8 cellular contexts compared by ENCODE assay signal in the genomic region with DNA sequence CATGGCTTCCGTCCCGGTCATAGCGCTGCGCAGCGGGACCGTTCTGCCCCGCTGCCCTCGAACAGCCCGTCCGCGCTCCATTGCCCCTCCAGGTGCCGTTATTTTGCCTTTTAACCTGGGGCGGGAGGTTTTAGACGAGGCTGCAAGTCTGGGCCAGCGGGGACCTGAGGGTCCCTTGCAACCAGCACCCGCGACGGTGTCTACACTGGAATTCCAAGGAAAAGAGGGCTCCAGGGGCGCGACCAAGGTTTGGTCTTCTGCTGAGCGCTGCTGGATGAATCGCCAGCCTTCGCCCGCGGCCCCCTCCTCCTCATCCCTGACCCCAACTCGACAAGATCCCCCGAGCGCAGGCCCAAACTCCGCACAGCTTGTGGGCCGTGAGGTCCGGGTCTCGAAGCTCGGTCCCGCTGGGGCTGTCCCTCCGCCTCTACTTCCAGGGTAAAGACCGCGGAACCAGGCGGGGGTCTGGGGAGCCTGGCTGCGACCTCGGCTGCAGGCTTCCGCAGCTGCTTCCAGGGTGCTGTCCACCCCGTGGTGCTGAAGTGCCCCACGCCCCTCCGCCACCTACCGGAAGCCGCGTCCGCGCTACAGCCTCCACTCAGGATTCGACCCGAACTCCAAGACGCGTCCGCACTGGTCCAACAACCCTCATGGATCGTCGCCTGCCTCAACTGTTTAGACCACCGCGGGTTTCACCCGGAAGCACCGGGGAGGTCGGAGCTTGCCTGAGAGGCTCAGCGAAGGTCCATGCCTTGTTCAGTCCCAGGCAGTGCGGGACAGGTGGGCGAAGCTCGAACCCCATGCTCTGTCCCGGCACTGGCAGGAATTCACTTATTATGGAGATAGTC. TPM values are rescaled to one million over a fixed set of nuclear protein-coding genes. Genes with fewer than 3 reads are reported as not detected.
A peak's percentile ranks its signal among the peaks of the same experiment; 100 is the strongest.
DNase-seq lines count a peak whose midpoint lies in the region; ATAC-seq and TF ChIP-seq lines count a peak whose summit lies in the region.

No MANE protein-coding gene starts in this region.

- H3K4me1 ChIP-seq in cardiac muscle cell (ENCODE audit: low read depth): peaks cover under 1% of the 10 kb centered on the region

- no peaks in the 10 kb centered on the region for H3K36me3 Mint-ChIP-seq in activated naive CD4-positive, alpha-beta T cell treated with anti-CD3 and anti-CD28 coated beads for 36 hours (ENCODE audit: low read depth)

- H3K9me3 ChIP-seq in cardiac muscle cell (ENCODE audit: low read depth): no peaks in the 10 kb centered on the region

- peak; percentile 75 for TF ChIP-seq CTCF in cardiac muscle cell (IDR thresholded peaks at IDR 0.05; ENCODE audit: low read depth, low read length)

- ATAC-seq in GM19455 (IDR thresholded peaks at IDR 0.05; ENCODE audit: unreplicated experiment): no peak
- no peak for ATAC-seq in HG02588 (IDR thresholded peaks at IDR 0.05; ENCODE audit: unreplicated experiment)
- ATAC-seq in HG03159 (IDR thresholded peaks at IDR 0.05; ENCODE audit: unreplicated experiment): no peak

- H3K27me3 ChIP-seq in cardiac muscle cell: peaks cover 66% of the 10 kb centered on the region

- no peaks in the 10 kb centered on the region for H3K36me3 ChIP-seq in cardiac muscle cell

- DNase-seq in COLO829 (ENCODE audit: low spot score) (peak; percentile 39), cardiac muscle cell (ENCODE audit: low read depth in 1 of 2, low spot score in 1 of 2) (peak; percentile 76 to 88), putamen (ENCODE audit: low spot score) (peak; percentile 24)
- DNase-seq in activated naive CD4-positive, alpha-beta T cell treated with anti-CD3 and anti-CD28 coated beads for 36 hours: peak; percentile 74

- H3K4me1 Mint-ChIP-seq in activated naive CD4-positive, alpha-beta T cell treated with anti-CD3 and anti-CD28 coated beads for 36 hours (ENCODE audit: low read depth): peaks cover 30% of the 10 kb centered on the region

- H3K27ac ChIP-seq in cardiac muscle cell: no peak overlapping the region

- peaks cover 72% of the 10 kb centered on the region for H3K27me3 Mint-ChIP-seq in activated naive CD4-positive, alpha-beta T cell treated with anti-CD3 and anti-CD28 coated beads for 36 hours (ENCODE audit: low read depth)

- H3K4me3 Mint-ChIP-seq in activated naive CD4-positive, alpha-beta T cell treated with anti-CD3 and anti-CD28 coated beads for 36 hours: no peak overlapping the region

- CTCF ChIA-PET in activated naive CD4-positive, alpha-beta T cell treated with anti-CD3 and anti-CD28 coated beads for 36 hours (lab: Charles Lee): interaction anchor here (0.7 to 1.8 kb wide), 3 partner anchors 8 to 131 kb away, joined by 3 to 4 read pairs (median 3); no protein-coding TSS in a partner anchor

- no peaks in the 10 kb centered on the region for H3K9me3 Mint-ChIP-seq in activated naive CD4-positive, alpha-beta T cell treated with anti-CD3 and anti-CD28 coated beads for 36 hours

- H3K27ac Mint-ChIP-seq in activated naive CD4-positive, alpha-beta T cell treated with anti-CD3 and anti-CD28 coated beads for 36 hours: no peak overlapping the region

- intact Hi-C loops in activated naive CD4-positive, alpha-beta T cell treated with anti-CD3 and anti-CD28 coated beads for 36 hours (cut with micrococcal nuclease): loop anchor here (10.0 kb wide), 2 partner anchors 105 to 535 kb away; partner anchors contain the start of gene BCAS3

- peak overlapping the region; percentile 15 for H3K4me3 ChIP-seq in cardiac muscle cell

TF ChIP-seq in PFSK-1, 5 proteins besides CTCF, POLR2A, EP300 and RAD21:
- TF ChIP-seq POLR2AphosphoS5 (IDR thresholded peaks at IDR 0.05; ENCODE audit: low read depth, low read length) (no peak), FOXP2 (optimal IDR thresholded peaks at IDR 0.05; ENCODE audit: borderline replicate concordance, extremely low read depth, extremely low read length, insufficient read depth) (peak; percentile 83), SIN3A (IDR thresholded peaks at IDR 0.05; ENCODE audit: borderline replicate concordance, insufficient read depth, low read length) (peak; percentile 100), REST (IDR thresholded peaks at IDR 0.05; ENCODE audit: insufficient read depth in 1 of 2, low read depth in 2 of 2, low read length in 2 of 2) (peak; percentile 100), TAF1 (IDR thresholded peaks at IDR 0.05; ENCODE audit: borderline replicate concordance, insufficient read depth, low read length) (no peak)
TF ChIP-seq in PFSK-1: peak in this region for 3.

RNA-seq across cellular contexts. Expression of gene CA4, which starts 10.1 kb away (rescaled TPM):
- polyA plus RNA-seq in PFSK-1 (2012; ENCODE audit: insufficient read length, low read depth): not detected
- not detected for total RNA-seq in activated naive CD4-positive, alpha-beta T cell treated with anti-CD3 and anti-CD28 coated beads for 36 hours
- total RNA-seq in cardiac muscle cell: 0.18 and 2.1 TPM in 2 replicates
- polyA plus RNA-seq in cardiac muscle cell: 0.97 and 3.8 TPM in 2 replicates

Comparison
In these comparisons a context has a peak if more than half of its experiments do, and no peak if none do; other contexts are left out.
1. DNase-seq: peak in every context shown above with its lines; median percentile 82 in cardiac muscle cell; 74 in activated naive CD4-positive, alpha-beta T cell treated with anti-CD3 and anti-CD28 coated beads for 36 hours; 39 in COLO829; 24 in putamen.